27 cellular contexts compared by ENCODE assay signal in genomic region chr14:90981658-90982057, GRCh38.
"Had no signal": no experiment of that assay in that cellular context is flagged by ENCODE, and none has a peak within 500 bp of the region (broad histone marks: within the 10 kb centered on the region; RNA-seq: fewer than 3 reads in every experiment).

No MANE protein-coding gene starts in this region.

- H3K36me3 ChIP-seq: adrenal gland, MG63 had no signal

- H3K4me3 ChIP-seq: adrenal gland, MG63, SK-N-MC had no signal

- H3K9me3 ChIP-seq: adrenal gland, MG63 had no signal

- H3K4me1 ChIP-seq: adrenal gland had no signal

- ATAC-seq: Panc1, Right ventricle myocardium inferior, T-cell had no signal

- H3K27me3 Mint-ChIP-seq: activated CD4-positive, alpha-beta memory T cell treated with anti-CD3 and anti-CD28 coated beads for 36 hours; activated CD4-positive, alpha-beta T cell treated with anti-CD3 and anti-CD28 coated beads, Interleukin-2, amount 10 ng/mL, durations not matched to agents 7 days and 5 days; activated naive CD8-positive, alpha-beta T cell treated with anti-CD3 and anti-CD28 coated beads, Interleukin-2, amount 10 ng/mL, durations not matched to agents 7 days and 5 days; IgD-negative memory B cell; T-cell had no signal

- H3K27ac ChIP-seq: adrenal gland, SK-N-MC, VCaP had no signal

- H3K27ac Mint-ChIP-seq: activated CD4-positive, alpha-beta memory T cell treated with anti-CD3 and anti-CD28 coated beads for 36 hours; activated CD4-positive, alpha-beta T cell treated with anti-CD3 and anti-CD28 coated beads, Interleukin-2, amount 10 ng/mL, durations not matched to agents 7 days and 5 days; activated naive CD8-positive, alpha-beta T cell treated with anti-CD3 and anti-CD28 coated beads, Interleukin-2, amount 10 ng/mL, durations not matched to agents 7 days and 5 days; T-cell had no signal

- DNase-seq: activated CD4-positive, alpha-beta memory T cell treated with anti-CD3 and anti-CD28 coated beads for 36 hours; activated CD4-positive, alpha-beta T cell treated with anti-CD3 and anti-CD28 coated beads, Interleukin-2, amount 10 ng/mL, durations not matched to agents 7 days and 5 days; activated CD4-positive, CD25-positive, alpha-beta regulatory T cell; activated CD8-positive, alpha-beta memory T cell treated with anti-CD3 and anti-CD28 coated beads, Interleukin-2, amount 50 U/mL, for 4 hours; activated naive CD4-positive, alpha-beta T cell treated with anti-CD3 and anti-CD28 coated beads, Interleukin-2, amount 50 U/mL, for 16 hours; activated naive CD8-positive, alpha-beta T cell treated with anti-CD3 and anti-CD28 coated beads, Interleukin-2, amount 10 ng/mL, durations not matched to agents 7 days and 5 days; adrenal gland; anterior cingulate cortex; KG1; MG63; MV-4-11; NCI-H1105; NCI-H1436 treated with DMSO at 0.1 percent for 48 hours; NCI-H187; NCI-H2081; NCI-H2171; NCI-H226; NCI-H526 treated with DMSO at 0.1 percent for 48 hours; RPMI8226; T-cell; T-helper 2 cell; T1000 had no signal

- H3K4me3 Mint-ChIP-seq: activated CD4-positive, alpha-beta memory T cell treated with anti-CD3 and anti-CD28 coated beads for 36 hours; activated CD4-positive, alpha-beta T cell treated with anti-CD3 and anti-CD28 coated beads, Interleukin-2, amount 10 ng/mL, durations not matched to agents 7 days and 5 days; activated naive CD8-positive, alpha-beta T cell treated with anti-CD3 and anti-CD28 coated beads, Interleukin-2, amount 10 ng/mL, durations not matched to agents 7 days and 5 days; IgD-negative memory B cell; T-cell had no signal

- H3K27me3 ChIP-seq: adrenal gland, MG63 had no signal

- H3K9me3 Mint-ChIP-seq: activated CD4-positive, alpha-beta memory T cell treated with anti-CD3 and anti-CD28 coated beads for 36 hours; activated CD4-positive, alpha-beta T cell treated with anti-CD3 and anti-CD28 coated beads, Interleukin-2, amount 10 ng/mL, durations not matched to agents 7 days and 5 days; activated naive CD8-positive, alpha-beta T cell treated with anti-CD3 and anti-CD28 coated beads, Interleukin-2, amount 10 ng/mL, durations not matched to agents 7 days and 5 days; IgD-negative memory B cell; T-cell had no signal
